26 cellular contexts compared by ENCODE assay signal in the genomic region with DNA sequence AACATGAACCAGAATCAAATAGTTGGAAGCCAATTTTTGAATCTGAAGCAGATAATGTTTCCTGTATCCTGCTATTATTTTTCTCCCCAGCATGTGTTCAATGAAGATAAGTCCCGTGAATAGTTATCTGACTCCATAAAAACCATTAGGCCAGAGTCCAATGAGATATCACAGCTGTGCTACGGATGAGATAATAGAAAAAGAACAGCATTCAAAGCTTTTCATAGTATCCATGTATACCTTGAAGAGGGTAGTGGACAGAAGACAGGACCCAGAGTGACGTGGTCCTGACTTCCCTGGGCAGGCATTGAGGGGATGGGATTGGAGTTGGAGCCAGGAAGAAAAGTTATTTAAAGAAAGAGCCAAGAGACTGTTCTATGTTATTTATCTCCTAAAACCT. TPM values are rescaled to one million over a fixed set of nuclear protein-coding genes. Genes with fewer than 3 reads are reported as not detected.
DNase-seq lines count a peak whose midpoint lies in the region; ATAC-seq, FAIRE-seq and TF ChIP-seq lines count a peak whose summit lies in the region.
"Had no signal": no experiment of that assay in that cellular context is flagged by ENCODE, and none has a peak within 500 bp of the region (broad histone marks: within the 10 kb centered on the region; RNA-seq: fewer than 3 reads in every experiment).

No MANE protein-coding gene starts in this region.

- H4K20me1 ChIP-seq in HepG2 (ENCODE audit: insufficient read depth, low read length), result no peaks in the 10 kb centered on the region
- H4K20me1 ChIP-seq: BLaER1 treated with 17β-estradiol and CSF1 and Interleukin-3, amounts not matched to agents 10 nM and 100 nM had no signal

- WGBS in liver, result 68% methylated on average over 3 of the region's 3 CpGs
- WGBS in HepG2 (ENCODE audit: low lambda C conversion rate), result 12% methylated on average over 3 of the region's 3 CpGs

- no peak overlapping the region for H3K4me2 ChIP-seq in HepG2 (ENCODE audit: low read depth, low read length)
- H3K4me2 ChIP-seq: A549; BLaER1 treated with 17β-estradiol and CSF1 and Interleukin-3, amounts not matched to agents 10 nM and 100 nM; GM23338 had no signal

- TF ChIP-seq POLR2A in HepG2 (IDR thresholded peaks at IDR 0.05; ENCODE audit: insufficient read depth in 1 of 2, low read depth in 2 of 2, low read length in 2 of 2), result no peak

- in situ Hi-C loops in HepG2 (cut with HindIII; ENCODE audit: extremely low pct_ligation_motif_present, low pct_unique_long_range_greater_than_20kb), result loop anchor here (25.0 kb wide), 1 partner anchor 573 kb away; no protein-coding TSS in a partner anchor

- no peaks in the 10 kb centered on the region for H3K27me3 Mint-ChIP-seq in nephron (ENCODE audit: low read depth)
- H3K27me3 Mint-ChIP-seq: activated naive CD4-positive, alpha-beta T cell treated with anti-CD3 and anti-CD28 coated beads, Interleukin-2, amount 10 ng/mL, durations not matched to agents 7 days and 5 days had no signal

- no peak overlapping the region for H3K4me3 Mint-ChIP-seq in nephron
- no peak overlapping the region for H3K4me3 Mint-ChIP-seq in stimulated activated effector memory CD8-positive, alpha-beta T cell treated with anti-CD3 and anti-CD28 coated beads, Interleukin-12 subunit alpha, Interleukin-12 subunit beta, amount 100 ng/mL, for 72 hours
- H3K4me3 Mint-ChIP-seq: activated CD8-positive, alpha-beta memory T cell treated with anti-CD3 and anti-CD28 coated beads, Interleukin-2, amount 10 ng/mL, durations not matched to agents 7 days and 5 days; activated naive CD4-positive, alpha-beta T cell treated with anti-CD3 and anti-CD28 coated beads, Interleukin-2, amount 10 ng/mL, durations not matched to agents 7 days and 5 days; GM23338; stimulated activated naive CD8-positive, alpha-beta T cell treated with anti-CD3 and anti-CD28 coated beads, Interleukin-15, Interleukin-2, amounts not matched to agents 100 ng/mL and 50 ng/mL, for 24 hours had no signal

- H3K27ac Mint-ChIP-seq in nephron, result peak overlapping the region; percentile 48 to 93 (median 88)
- no peak overlapping the region for H3K27ac Mint-ChIP-seq in stimulated activated effector memory CD8-positive, alpha-beta T cell treated with anti-CD3 and anti-CD28 coated beads, Interleukin-12 subunit alpha, Interleukin-12 subunit beta, amount 100 ng/mL, for 72 hours
- H3K27ac Mint-ChIP-seq: activated CD8-positive, alpha-beta memory T cell treated with anti-CD3 and anti-CD28 coated beads, Interleukin-2, amount 10 ng/mL, durations not matched to agents 7 days and 5 days; activated naive CD4-positive, alpha-beta T cell treated with anti-CD3 and anti-CD28 coated beads, Interleukin-2, amount 10 ng/mL, durations not matched to agents 7 days and 5 days; stimulated activated naive CD8-positive, alpha-beta T cell treated with anti-CD3 and anti-CD28 coated beads, Interleukin-15, Interleukin-2, amounts not matched to agents 100 ng/mL and 50 ng/mL, for 24 hours had no signal

- H3K27ac ChIP-seq in liver (ENCODE audit: low read depth in 1 of 2, low read length in 2 of 2) (peak overlapping the region in 1 of 2 donors; percentile 37), HepG2 (ENCODE audit: extremely low read length, insufficient read depth, low read length) (no peak overlapping the region), right atrium auricular region (peak overlapping the region; percentile 9 to 41)
- H3K27ac ChIP-seq: A549; BLaER1 treated with 17β-estradiol and CSF1 and Interleukin-3, amounts not matched to agents 10 nM and 100 nM; neutrophil; tibial nerve had no signal

- H3K9me3 ChIP-seq in liver (ENCODE audit: control insufficient read depth in 4 of 4, low read length in 3 of 4) (no peaks in the 10 kb centered on the region), HepG2 (ENCODE audit: low read length) (no peaks in the 10 kb centered on the region), right atrium auricular region (no peaks in the 10 kb centered on the region)
- H3K9me3 ChIP-seq: A549; BLaER1 treated with 17β-estradiol and CSF1 and Interleukin-3, amounts not matched to agents 10 nM and 100 nM; neutrophil; tibial nerve had no signal

- H3K27me3 ChIP-seq in liver (ENCODE audit: control insufficient read depth in 4 of 4, insufficient read depth in 4 of 4, low read length in 3 of 4), result no peaks in the 10 kb centered on the region
- no peaks in the 10 kb centered on the region for H3K27me3 ChIP-seq in HepG2 (ENCODE audit: control insufficient read depth in 1 of 2, insufficient read depth in 2 of 2, low read length in 2 of 2)
- H3K27me3 ChIP-seq in right atrium auricular region, result no peaks in the 10 kb centered on the region
- H3K27me3 ChIP-seq: BLaER1 treated with 17β-estradiol and CSF1 and Interleukin-3, amounts not matched to agents 10 nM and 100 nM; neutrophil; tibial nerve had no signal

- TF ChIP-seq CTCF in liver (IDR thresholded peaks at IDR 0.05; ENCODE audit: low read depth, low read length, missing input control), result no peak
- no peak for TF ChIP-seq CTCF in HepG2 (CRISPR knock-in tag; IDR thresholded peaks at IDR 0.05)
- TF ChIP-seq CTCF in right atrium auricular region (IDR thresholded peaks at IDR 0.05), result no peak
- TF ChIP-seq CTCF in nephron (IDR thresholded peaks at IDR 0.05; ENCODE audit: unreplicated experiment in 3 of 3), result no peak

- no peaks in the 10 kb centered on the region for H3K79me2 ChIP-seq in HepG2 (ENCODE audit: insufficient read depth, low read length)

- no peak for ATAC-seq in HepG2
- no peak for ATAC-seq in stimulated activated effector memory CD8-positive, alpha-beta T cell treated with anti-CD3 and anti-CD28 coated beads, Interleukin-12 subunit alpha, Interleukin-12 subunit beta, amount 100 ng/mL, for 72 hours
- ATAC-seq: A549; activated CD8-positive, alpha-beta memory T cell treated with anti-CD3 and anti-CD28 coated beads, Interleukin-2, amount 10 ng/mL, durations not matched to agents 7 days and 5 days; GM23338 had no signal

- no peaks in the 10 kb centered on the region for H3K36me3 Mint-ChIP-seq in nephron (ENCODE audit: low read depth)
- H3K36me3 Mint-ChIP-seq in stimulated activated effector memory CD8-positive, alpha-beta T cell treated with anti-CD3 and anti-CD28 coated beads, Interleukin-12 subunit alpha, Interleukin-12 subunit beta, amount 100 ng/mL, for 72 hours, result no peaks in the 10 kb centered on the region
- H3K36me3 Mint-ChIP-seq: activated CD8-positive, alpha-beta memory T cell treated with anti-CD3 and anti-CD28 coated beads, Interleukin-2, amount 10 ng/mL, durations not matched to agents 7 days and 5 days; activated naive CD4-positive, alpha-beta T cell treated with anti-CD3 and anti-CD28 coated beads, Interleukin-2, amount 10 ng/mL, durations not matched to agents 7 days and 5 days had no signal

- intact Hi-C loops in HepG2 (cut with micrococcal nuclease; ENCODE audit: unreplicated experiment), result no loop called here

- CTCF ChIA-PET in HepG2 (lab: Yijun Ruan, JAX; ENCODE audit: low intra/inter-chr PET ratio, low total read pairs), result no interaction called here

- peak in 1 of 2 donors; percentile 33 for TF ChIP-seq RAD21 in liver (IDR thresholded peaks at IDR 0.05)
- TF ChIP-seq RAD21 in HepG2 (CRISPR knock-in tag; IDR thresholded peaks at IDR 0.05), result no peak

- POLR2A ChIA-PET in HepG2 (lab: Yijun Ruan, JAX), result no interaction called here

- peaks cover 24% of the 10 kb centered on the region for H3K4me1 Mint-ChIP-seq in nephron
- no peaks in the 10 kb centered on the region for H3K4me1 Mint-ChIP-seq in stimulated activated effector memory CD8-positive, alpha-beta T cell treated with anti-CD3 and anti-CD28 coated beads, Interleukin-12 subunit alpha, Interleukin-12 subunit beta, amount 100 ng/mL, for 72 hours
- H3K4me1 Mint-ChIP-seq: activated CD8-positive, alpha-beta memory T cell treated with anti-CD3 and anti-CD28 coated beads, Interleukin-2, amount 10 ng/mL, durations not matched to agents 7 days and 5 days; activated naive CD4-positive, alpha-beta T cell treated with anti-CD3 and anti-CD28 coated beads, Interleukin-2, amount 10 ng/mL, durations not matched to agents 7 days and 5 days had no signal

- H3K4me1 ChIP-seq in liver (ENCODE audit: control insufficient read depth in 4 of 4, insufficient read depth in 4 of 4, low read length in 3 of 4), result no peaks in the 10 kb centered on the region
- no peaks in the 10 kb centered on the region for H3K4me1 ChIP-seq in HepG2 (ENCODE audit: insufficient read depth, low read length)
- H3K4me1 ChIP-seq in right atrium auricular region, result peaks cover 0 to 15% of the 10 kb centered on the region in 2 donors
- H3K4me1 ChIP-seq: A549; BLaER1 treated with 17β-estradiol and CSF1 and Interleukin-3, amounts not matched to agents 10 nM and 100 nM; tibial nerve had no signal

- DNase-seq in HepG2 (ENCODE audit: low spot score) (no peak), right atrium auricular region (ENCODE audit: low spot score) (no peak), LoVo (ENCODE audit: low spot score) (no peak), NCI-H1092 (lab: John Stamatoyannopoulos, UW) (no peak)
- no peak for DNase-seq in activated CD4-positive, alpha-beta T cell treated with anti-CD3 and anti-CD28 coated beads, Interleukin-2, amount 50 U/mL, for 1 hour
- DNase-seq in stimulated activated effector memory CD8-positive, alpha-beta T cell treated with anti-CD3 and anti-CD28 coated beads, Interleukin-12 subunit alpha, Interleukin-12 subunit beta, amount 100 ng/mL, for 72 hours (ENCODE audit: low spot score in 2 of 2), result no peak
- DNase-seq: activated CD4-positive, alpha-beta T cell treated with anti-CD3 and anti-CD28 coated beads for 4 hours; activated CD8-positive, alpha-beta memory T cell treated with anti-CD3 and anti-CD28 coated beads, Interleukin-2, amount 10 ng/mL, durations not matched to agents 7 days and 5 days; activated naive CD4-positive, alpha-beta T cell treated with anti-CD3 and anti-CD28 coated beads, Interleukin-2, amount 10 ng/mL, durations not matched to agents 7 days and 5 days; amygdala; caudate nucleus; EL; KG1; NCI-H526 treated with DMSO at 0.1 percent for 48 hours; stimulated activated CD4-positive, alpha-beta T cell treated with anti-CD3 and anti-CD28 coated beads, Interleukin-4, amount 100 ng/mL, for 1 hour had no signal

- TF ChIP-seq EP300 in HepG2 (IDR thresholded peaks at IDR 0.05; ENCODE audit: low read depth in 2 of 2, low read length in 2 of 2) (no peak), HepG2 (CRISPR knock-in tag; IDR thresholded peaks at IDR 0.05; ENCODE audit: borderline replicate concordance) (no peak)

- no peak overlapping the region for H2AFZ ChIP-seq in HepG2 (ENCODE audit: low read length)
- H2AFZ ChIP-seq: GM23338 had no signal

- no peak overlapping the region for H3K9ac ChIP-seq in liver (ENCODE audit: low read depth in 1 of 2, low read length in 2 of 2)
- H3K9ac ChIP-seq in HepG2 (ENCODE audit: insufficient read depth, low read depth, low read length), result no peak overlapping the region
- H3K9ac ChIP-seq: BLaER1 treated with 17β-estradiol and CSF1 and Interleukin-3, amounts not matched to agents 10 nM and 100 nM had no signal

- H3K4me3 ChIP-seq in liver (ENCODE audit: low read depth in 1 of 3, low read length in 3 of 3) (no peak overlapping the region), HepG2 (replicated peaks in 1 of 3; ENCODE audit: insufficient read depth in 1 of 3, low read depth in 2 of 3, low read length in 3 of 3) (no peak overlapping the region), right atrium auricular region (no peak overlapping the region)
- H3K4me3 ChIP-seq: A549; BLaER1 treated with 17β-estradiol and CSF1 and Interleukin-3, amounts not matched to agents 10 nM and 100 nM; GM23338; tibial nerve had no signal

- no TSS peak for BruUV-seq in HepG2 (replicated peaks; lab: Mats Ljungman, UMichigan)

- H3K36me3 ChIP-seq in liver (ENCODE audit: control insufficient read depth in 4 of 4, insufficient read depth in 3 of 4, low read depth in 1 of 4, low read length in 3 of 4), result no peaks in the 10 kb centered on the region
- no peaks in the 10 kb centered on the region for H3K36me3 ChIP-seq in HepG2 (replicated peaks in 1 of 2; ENCODE audit: control insufficient read depth in 1 of 2, insufficient read depth in 2 of 2, low read length in 2 of 2)
- no peaks in the 10 kb centered on the region for H3K36me3 ChIP-seq in right atrium auricular region
- H3K36me3 ChIP-seq: BLaER1 treated with 17β-estradiol and CSF1 and Interleukin-3, amounts not matched to agents 10 nM and 100 nM; neutrophil; tibial nerve had no signal

- FAIRE-seq in HepG2 (lab: Jason Lieb, UNC), result no peak
- FAIRE-seq: A549, TTC549 had no signal

- H3K9me3 Mint-ChIP-seq in nephron, result no peaks in the 10 kb centered on the region
- H3K9me3 Mint-ChIP-seq in stimulated activated effector memory CD8-positive, alpha-beta T cell treated with anti-CD3 and anti-CD28 coated beads, Interleukin-12 subunit alpha, Interleukin-12 subunit beta, amount 100 ng/mL, for 72 hours, result no peaks in the 10 kb centered on the region
- H3K9me3 Mint-ChIP-seq: activated naive CD4-positive, alpha-beta T cell treated with anti-CD3 and anti-CD28 coated beads, Interleukin-2, amount 10 ng/mL, durations not matched to agents 7 days and 5 days; GM23338; stimulated activated naive CD8-positive, alpha-beta T cell treated with anti-CD3 and anti-CD28 coated beads, Interleukin-15, Interleukin-2, amounts not matched to agents 100 ng/mL and 50 ng/mL, for 24 hours had no signal

RNA-seq across cellular contexts. Expression of a gene that starts 50.7 kb away (rescaled TPM):
- 100 to 1,000 TPM; 125 to 916 TPM for total RNA-seq in liver
- polyA plus RNA-seq in liver, result 100 to 1,000 TPM; 257 to 281 TPM
- total RNA-seq in HepG2 (2016; rRNA removed; fragmentation: Illumina TruSeq; extraction: Trizol), result 2.5 and 4.7 TPM in 2 replicates
- total RNA-seq in HepG2 (2016; cell fraction: cytosol; rRNA removed; fragmentation: Illumina TruSeq; extraction: Trizol; ENCODE audit: low read depth), result 0.18 and 0.20 TPM in 2 replicates
- 2.3 and 3.2 TPM in 2 replicates for total RNA-seq in HepG2 (2016; cell fraction: insoluble cytoplasmic fraction; rRNA removed; fragmentation: Illumina TruSeq; extraction: Trizol)
- 0.56 and 0.76 TPM in 2 replicates for total RNA-seq in HepG2 (2016; cell fraction: membrane; rRNA removed; fragmentation: Illumina TruSeq; extraction: Trizol)
- 5.1 and 6.5 TPM in 2 replicates for total RNA-seq in HepG2 (2016; cell fraction: nucleus; rRNA removed; fragmentation: Illumina TruSeq; extraction: Trizol)
- polyA plus RNA-seq in HepG2 (2011; rRNA removed), result 0.28 and 0.61 TPM in 2 replicates
- polyA plus RNA-seq in HepG2 (2011; cell fraction: cytosol; rRNA removed), result 0.19 and 0.25 TPM in 2 replicates
- 0.18 and 0.33 TPM in 2 replicates for polyA plus RNA-seq in HepG2 (2011; cell fraction: nucleus; rRNA removed)
- polyA plus RNA-seq in HepG2 (2012), result 0.19 and 0.37 TPM in 2 replicates
- polyA plus RNA-seq in HepG2 (2016; cell fraction: cytosol; fragmentation: Illumina TruSeq; extraction: Trizol; ENCODE audit: low read depth), result 0.23 and 0.29 TPM in 2 replicates
- polyA plus RNA-seq in HepG2 (2016; cell fraction: insoluble cytoplasmic fraction; fragmentation: Illumina TruSeq; extraction: Trizol; ENCODE audit: low read depth), result 1.5 and 1.7 TPM in 2 replicates
- 0.37 and 0.43 TPM in 2 replicates for polyA plus RNA-seq in HepG2 (2016; cell fraction: membrane; fragmentation: Illumina TruSeq; extraction: Trizol; ENCODE audit: low read depth)
- polyA plus RNA-seq in HepG2 (2016; cell fraction: nucleus; fragmentation: Illumina TruSeq; extraction: Trizol; ENCODE audit: insufficient read depth, low read depth), result 5.1 TPM in 2 replicates
- 1.2 TPM in 1 of 2 replicates, not detected in the other for polyA minus RNA-seq in HepG2 (2011; rRNA and poly(A)+ RNA removed; ENCODE audit: low replicate concordance)
- 0.30 and 0.70 TPM in 2 replicates for polyA minus RNA-seq in HepG2 (2011; cell fraction: cytosol; rRNA and poly(A)+ RNA removed)
- 0.52 and 1.6 TPM in 2 replicates for polyA minus RNA-seq in HepG2 (2011; cell fraction: nucleus; rRNA and poly(A)+ RNA removed)
- 100 to 1,000 TPM in 1 of 2 donors, 10 to 100 TPM in 1; 54.4 to 178 TPM for total RNA-seq in right atrium auricular region
- total RNA-seq: activated CD8-positive, alpha-beta memory T cell treated with anti-CD3 and anti-CD28 coated beads, Interleukin-2, amount 10 ng/mL, durations not matched to agents 7 days and 5 days; epithelial cell of proximal tubule; GM23338; HT1080 had no signal
- polyA plus RNA-seq: A549, GM23338 had no signal

Comparison
In these comparisons a context has a peak if more than half of its experiments do, and no peak if none do; other contexts are left out.
1. RNA of a gene that starts 50.7 kb away (total RNA-seq): 125 to 916 TPM in liver and 54.4 to 178 TPM in right atrium auricular region; 0.18 to 6.5 TPM in HepG2; every median in the first group is over 4 times any median in the second.